Comparison of ENCODE assay signal across 24 cellular contexts in the genomic region with DNA sequence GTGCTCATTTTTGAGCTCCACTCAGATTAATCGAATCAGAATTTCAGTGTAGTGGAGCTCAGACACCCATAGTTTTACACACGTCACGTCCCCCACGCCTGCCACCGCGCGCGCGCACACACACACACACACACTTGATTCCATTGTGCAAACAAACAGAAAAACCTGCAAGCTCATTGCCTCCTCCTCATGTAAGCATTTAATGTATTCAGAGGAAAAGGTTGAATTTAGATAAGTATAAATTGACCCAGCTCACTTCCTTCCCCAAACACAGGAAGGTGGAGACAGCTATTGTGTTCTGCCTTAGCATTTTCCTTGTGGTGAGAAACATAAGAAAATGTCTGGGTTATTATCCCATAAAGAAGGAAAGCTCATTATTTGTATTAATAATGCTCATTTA.
"Had no signal": no experiment of that assay in that cellular context is flagged by ENCODE, and none has a peak within 500 bp of the region (broad histone marks: within the 10 kb centered on the region; RNA-seq: fewer than 3 reads in every experiment).

No MANE protein-coding gene starts in this region.

- FAIRE-seq: colon, keratinocyte had no signal

- DNase-seq: effector CD8-positive, alpha-beta T cell; endodermal cell; erythroblast; esophagus squamous epithelium; foreskin melanocyte; left ventricle myocardium superior; lower lobe of right lung; naive thymus-derived CD8-positive, alpha-beta T cell; nephron progenitor cell; nucleus accumbens; ovary; posterior cingulate gyrus; psoas muscle; right cardiac atrium; sigmoid colon; stimulated activated CD4-positive, alpha-beta T cell treated with anti-CD3 and anti-CD28 coated beads, Interleukin-2, amount 100 ng/mL, for 24 hours; stimulated activated CD4-positive, alpha-beta T cell treated with anti-CD3 and anti-CD28 coated beads, Interleukin-4, amount 100 ng/mL, for 24 hours; stimulated activated naive CD8-positive, alpha-beta T cell treated with anti-CD3 and anti-CD28 coated beads, Interleukin-15, Interleukin-2, amounts not matched to agents 100 U/mL and 50 U/mL, for 24 hours; substantia nigra; testis; tibial artery had no signal

- H3K27me3 ChIP-seq: esophagus squamous epithelium, ovary, sigmoid colon, testis, tibial artery had no signal

- H3K4me1 ChIP-seq: lower lobe of right lung, psoas muscle, sigmoid colon, tibial artery had no signal

- H3K27ac ChIP-seq: esophagus squamous epithelium, lower lobe of right lung, ovary, psoas muscle, sigmoid colon, testis, tibial artery had no signal

- H3K9me3 ChIP-seq: esophagus squamous epithelium, lower lobe of right lung, ovary, psoas muscle, sigmoid colon, testis, tibial artery had no signal

- ATAC-seq: left ventricle myocardium superior; lower lobe of right lung; naive thymus-derived CD8-positive, alpha-beta T cell; psoas muscle; right cardiac atrium; stimulated activated memory B cell treated with anti-CD40 and anti-IgM and Interleukin-4, amounts not matched to agents 10 μg/mL and 1 μg/mL and 100 μg/mL, for 72 hours; stimulated activated naive CD8-positive, alpha-beta T cell treated with anti-CD3 and anti-CD28 coated beads, Interleukin-15, Interleukin-2, amounts not matched to agents 100 U/mL and 50 U/mL, for 24 hours had no signal

- H3K36me3 ChIP-seq: esophagus squamous epithelium, lower lobe of right lung, ovary, sigmoid colon, tibial artery had no signal

- H3K4me3 ChIP-seq: esophagus squamous epithelium, lower lobe of right lung, ovary, psoas muscle, sigmoid colon, testis, tibial artery had no signal
